Comparison of ENCODE assay signal across 10 cellular contexts in genomic region chr10:62037166-62037831, GRCh38.
DNase-seq lines count a peak whose midpoint lies in the region; ATAC-seq and TF ChIP-seq lines count a peak whose summit lies in the region.
"Had no signal": no experiment of that assay in that cellular context is flagged by ENCODE, and none has a peak within 500 bp of the region (broad histone marks: within the 10 kb centered on the region; RNA-seq: fewer than 3 reads in every experiment).

No MANE protein-coding gene starts in this region.

- DNase-seq in T-helper 1 cell: no peak
- no peak for DNase-seq in SK-N-MC (ENCODE audit: low read depth, low spot score)
- DNase-seq in foreskin fibroblast: peak; percentile 71 to 89
- DNase-seq in NCI-H1694 treated with DMSO at 0.1 percent for 48 hours (lab: John Stamatoyannopoulos, UW): no peak
- no peak for DNase-seq in iPS-NIHi7 (ENCODE audit: extremely low spot score)
- DNase-seq: right cardiac atrium had no signal

- H3K36me3 ChIP-seq in SK-N-MC (ENCODE audit: insufficient read depth, low read length): no peaks in the 10 kb centered on the region
- H3K36me3 ChIP-seq: cardiac muscle cell had no signal

- H3K27me3 Mint-ChIP-seq in T-helper 1 cell treated with Interleukin-12 subunit alpha and Interleukin-12 subunit beta and Interleukin-4 antibody, amounts not matched to agents 30 μg/mL and 1 μg/mL, for 36 hours (ENCODE audit: low read depth): no peaks in the 10 kb centered on the region
- H3K27me3 Mint-ChIP-seq in stimulated activated naive CD8-positive, alpha-beta T cell treated with anti-CD3 and anti-CD28 coated beads, Interleukin-15, Interleukin-2, amounts not matched to agents 100 ng/mL and 50 ng/mL, for 24 hours: no peaks in the 10 kb centered on the region

- no peaks in the 10 kb centered on the region for H3K9me3 Mint-ChIP-seq in T-helper 1 cell treated with Interleukin-12 subunit alpha and Interleukin-12 subunit beta and Interleukin-4 antibody, amounts not matched to agents 30 μg/mL and 1 μg/mL, for 36 hours
- H3K9me3 Mint-ChIP-seq in stimulated activated naive CD8-positive, alpha-beta T cell treated with anti-CD3 and anti-CD28 coated beads, Interleukin-15, Interleukin-2, amounts not matched to agents 100 ng/mL and 50 ng/mL, for 24 hours: no peaks in the 10 kb centered on the region

- no peaks in the 10 kb centered on the region for H3K9me3 ChIP-seq in SK-N-MC (ENCODE audit: low read depth, low read length)

- peak overlapping the region; percentile 96 for H3K27ac ChIP-seq in SK-N-MC
- H3K27ac ChIP-seq: cardiac muscle cell had no signal

- peak overlapping the region; percentile 38 for H3K4me3 ChIP-seq in SK-N-MC
- no peak overlapping the region for H3K4me3 ChIP-seq in foreskin fibroblast (ENCODE audit: low read depth in 1 of 2, low read length in 2 of 2)
- H3K4me3 ChIP-seq: cardiac muscle cell had no signal

- peak overlapping the region; percentile 77 for H3K27ac Mint-ChIP-seq in T-helper 1 cell treated with Interleukin-12 subunit alpha and Interleukin-12 subunit beta and Interleukin-4 antibody, amounts not matched to agents 30 μg/mL and 1 μg/mL, for 36 hours
- peak overlapping the region; percentile 81 for H3K27ac Mint-ChIP-seq in stimulated activated naive CD8-positive, alpha-beta T cell treated with anti-CD3 and anti-CD28 coated beads, Interleukin-15, Interleukin-2, amounts not matched to agents 100 ng/mL and 50 ng/mL, for 24 hours

- H3K4me1 Mint-ChIP-seq in T-helper 1 cell treated with Interleukin-12 subunit alpha and Interleukin-12 subunit beta and Interleukin-4 antibody, amounts not matched to agents 30 μg/mL and 1 μg/mL, for 36 hours (ENCODE audit: low read depth): peaks cover 78% of the 10 kb centered on the region
- peaks cover 75% of the 10 kb centered on the region for H3K4me1 Mint-ChIP-seq in stimulated activated naive CD8-positive, alpha-beta T cell treated with anti-CD3 and anti-CD28 coated beads, Interleukin-15, Interleukin-2, amounts not matched to agents 100 ng/mL and 50 ng/mL, for 24 hours (ENCODE audit: low read depth)

- no peak overlapping the region for H3K4me3 Mint-ChIP-seq in T-helper 1 cell treated with Interleukin-12 subunit alpha and Interleukin-12 subunit beta and Interleukin-4 antibody, amounts not matched to agents 30 μg/mL and 1 μg/mL, for 36 hours
- H3K4me3 Mint-ChIP-seq in stimulated activated naive CD8-positive, alpha-beta T cell treated with anti-CD3 and anti-CD28 coated beads, Interleukin-15, Interleukin-2, amounts not matched to agents 100 ng/mL and 50 ng/mL, for 24 hours: no peak overlapping the region

- TF ChIP-seq CTCF in foreskin fibroblast (IDR thresholded peaks at IDR 0.05; ENCODE audit: low read depth, low read length): no peak

- no peak for ATAC-seq in GM19035 (IDR thresholded peaks at IDR 0.05; ENCODE audit: unreplicated experiment)

- H3K36me3 Mint-ChIP-seq in T-helper 1 cell treated with Interleukin-12 subunit alpha and Interleukin-12 subunit beta and Interleukin-4 antibody, amounts not matched to agents 30 μg/mL and 1 μg/mL, for 36 hours (ENCODE audit: low read depth): peaks cover 30% of the 10 kb centered on the region
- H3K36me3 Mint-ChIP-seq in stimulated activated naive CD8-positive, alpha-beta T cell treated with anti-CD3 and anti-CD28 coated beads, Interleukin-15, Interleukin-2, amounts not matched to agents 100 ng/mL and 50 ng/mL, for 24 hours (ENCODE audit: low read depth): peaks cover 30% of the 10 kb centered on the region

- H3K9ac ChIP-seq in SK-N-MC (ENCODE audit: insufficient read length): peak overlapping the region; percentile 71

Comparison
In these comparisons a context has a peak if more than half of its experiments do, and no peak if none do; other contexts are left out.
1. DNase-seq: peak in foreskin fibroblast (2 of 2); none in T-helper 1 cell (0 of 5), SK-N-MC (single experiment), NCI-H1694 treated with DMSO at 0.1 percent for 48 hours (single experiment) and iPS-NIHi7 (single experiment).